1 cellular context compared by ENCODE assay signal in the genomic region with DNA sequence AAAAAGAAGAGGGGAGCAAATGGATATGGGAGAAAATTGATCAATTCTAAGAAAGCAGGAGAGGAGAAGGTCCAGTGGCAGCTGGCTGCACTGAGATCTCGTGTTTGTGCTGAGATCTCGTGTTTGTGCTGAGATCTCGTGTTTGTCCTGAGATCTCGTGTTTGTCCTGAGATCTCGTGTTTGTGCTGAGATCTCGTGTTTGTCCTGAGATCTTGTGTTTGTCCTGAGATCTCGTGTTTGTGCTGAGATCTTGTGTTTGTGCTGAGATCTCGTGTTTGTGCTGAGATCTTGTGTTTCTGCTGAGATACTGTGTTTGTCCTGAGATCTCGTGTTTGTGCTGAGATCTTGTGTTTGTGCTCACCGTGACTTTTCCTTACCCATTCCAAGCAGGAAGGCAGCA.
TF ChIP-seq lines count a peak whose summit lies in the region.

No MANE protein-coding gene starts in this region.

TF ChIP-seq in HepG2, 621 proteins besides CTCF, POLR2A, EP300 and RAD21 (continued from another document):
- TF ChIP-seq, protein P1, sequence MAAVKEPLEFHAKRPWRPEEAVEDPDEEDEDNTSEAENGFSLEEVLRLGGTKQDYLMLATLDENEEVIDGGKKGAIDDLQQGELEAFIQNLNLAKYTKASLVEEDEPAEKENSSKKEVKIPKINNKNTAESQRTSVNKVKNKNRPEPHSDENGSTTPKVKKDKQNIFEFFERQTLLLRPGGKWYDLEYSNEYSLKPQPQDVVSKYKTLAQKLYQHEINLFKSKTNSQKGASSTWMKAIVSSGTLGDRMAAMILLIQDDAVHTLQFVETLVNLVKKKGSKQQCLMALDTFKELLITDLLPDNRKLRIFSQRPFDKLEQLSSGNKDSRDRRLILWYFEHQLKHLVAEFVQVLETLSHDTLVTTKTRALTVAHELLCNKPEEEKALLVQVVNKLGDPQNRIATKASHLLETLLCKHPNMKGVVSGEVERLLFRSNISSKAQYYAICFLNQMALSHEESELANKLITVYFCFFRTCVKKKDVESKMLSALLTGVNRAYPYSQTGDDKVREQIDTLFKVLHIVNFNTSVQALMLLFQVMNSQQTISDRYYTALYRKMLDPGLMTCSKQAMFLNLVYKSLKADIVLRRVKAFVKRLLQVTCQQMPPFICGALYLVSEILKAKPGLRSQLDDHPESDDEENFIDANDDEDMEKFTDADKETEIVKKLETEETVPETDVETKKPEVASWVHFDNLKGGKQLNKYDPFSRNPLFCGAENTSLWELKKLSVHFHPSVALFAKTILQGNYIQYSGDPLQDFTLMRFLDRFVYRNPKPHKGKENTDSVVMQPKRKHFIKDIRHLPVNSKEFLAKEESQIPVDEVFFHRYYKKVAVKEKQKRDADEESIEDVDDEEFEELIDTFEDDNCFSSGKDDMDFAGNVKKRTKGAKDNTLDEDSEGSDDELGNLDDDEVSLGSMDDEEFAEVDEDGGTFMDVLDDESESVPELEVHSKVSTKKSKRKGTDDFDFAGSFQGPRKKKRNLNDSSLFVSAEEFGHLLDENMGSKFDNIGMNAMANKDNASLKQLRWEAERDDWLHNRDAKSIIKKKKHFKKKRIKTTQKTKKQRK (IDR thresholded peaks at IDR 0.05; ENCODE audit: low read length), result no peak
- TF ChIP-seq, protein P2, sequence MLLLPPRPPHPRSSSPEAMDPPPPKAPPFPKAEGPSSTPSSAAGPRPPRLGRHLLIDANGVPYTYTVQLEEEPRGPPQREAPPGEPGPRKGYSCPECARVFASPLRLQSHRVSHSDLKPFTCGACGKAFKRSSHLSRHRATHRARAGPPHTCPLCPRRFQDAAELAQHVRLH (CRISPR knock-in tag; IDR thresholded peaks at IDR 0.05; ENCODE audit: borderline replicate concordance, low read depth), result no peak
- no peak for TF ChIP-seq NFE2L1 (CRISPR knock-in tag; IDR thresholded peaks at IDR 0.05; ENCODE audit: borderline replicate concordance)
- TF ChIP-seq NONO (IDR thresholded peaks at IDR 0.05), result no peak
- no peak for TF ChIP-seq NONO (CRISPR knock-in tag; conservative IDR thresholded peaks at IDR 0.05)
- TF ChIP-seq KDM4B (CRISPR knock-in tag; IDR thresholded peaks at IDR 0.05), result no peak
- TF ChIP-seq, protein P3, sequence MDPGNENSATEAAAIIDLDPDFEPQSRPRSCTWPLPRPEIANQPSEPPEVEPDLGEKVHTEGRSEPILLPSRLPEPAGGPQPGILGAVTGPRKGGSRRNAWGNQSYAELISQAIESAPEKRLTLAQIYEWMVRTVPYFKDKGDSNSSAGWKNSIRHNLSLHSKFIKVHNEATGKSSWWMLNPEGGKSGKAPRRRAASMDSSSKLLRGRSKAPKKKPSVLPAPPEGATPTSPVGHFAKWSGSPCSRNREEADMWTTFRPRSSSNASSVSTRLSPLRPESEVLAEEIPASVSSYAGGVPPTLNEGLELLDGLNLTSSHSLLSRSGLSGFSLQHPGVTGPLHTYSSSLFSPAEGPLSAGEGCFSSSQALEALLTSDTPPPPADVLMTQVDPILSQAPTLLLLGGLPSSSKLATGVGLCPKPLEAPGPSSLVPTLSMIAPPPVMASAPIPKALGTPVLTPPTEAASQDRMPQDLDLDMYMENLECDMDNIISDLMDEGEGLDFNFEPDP (CRISPR knock-in tag; conservative IDR thresholded peaks at IDR 0.05), result no peak
- no peak for TF ChIP-seq FOXA1 (IDR thresholded peaks at IDR 0.05)
- TF ChIP-seq FOXA1 (CRISPR knock-in tag; IDR thresholded peaks at IDR 0.05), result no peak
- TF ChIP-seq ZNF335 (CRISPR knock-in tag; IDR thresholded peaks at IDR 0.05), result no peak
- TF ChIP-seq SPEN (CRISPR knock-in tag; IDR thresholded peaks at IDR 0.05; ENCODE audit: low read depth), result no peak
- no peak for TF ChIP-seq SMAD9 (CRISPR knock-in tag; IDR thresholded peaks at IDR 0.05)
- TF ChIP-seq SIX4 (CRISPR knock-in tag; IDR thresholded peaks at IDR 0.05), result no peak
- TF ChIP-seq SRY (CRISPR knock-in tag; IDR thresholded peaks at IDR 0.05), result no peak
- no peak for TF ChIP-seq MIER2 (CRISPR knock-in tag; IDR thresholded peaks at IDR 0.05)
- no peak for TF ChIP-seq FOXK1 (CRISPR knock-in tag; IDR thresholded peaks at IDR 0.05; ENCODE audit: borderline replicate concordance, low read depth)
